Comparison of ENCODE assay signal across 13 cellular contexts in the genomic region with DNA sequence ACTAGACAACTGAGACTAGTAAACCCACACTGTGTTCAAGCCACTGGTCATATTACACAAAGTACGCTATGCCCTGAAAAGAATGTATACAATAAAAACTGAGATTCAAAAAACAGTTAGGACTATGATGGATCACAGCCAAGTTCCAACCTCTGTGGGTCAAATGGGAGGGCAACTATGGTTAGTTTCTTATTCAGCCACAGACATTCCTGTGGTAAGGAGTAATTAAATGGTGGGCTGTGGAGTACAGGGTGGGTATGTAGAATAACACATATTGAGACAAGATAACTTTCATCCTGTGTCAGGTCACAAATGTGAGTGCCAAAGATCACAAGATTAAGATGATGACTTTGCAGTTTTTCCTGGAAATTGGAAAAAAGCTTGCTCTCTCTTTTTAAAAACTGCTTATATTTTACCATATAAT.
A peak's percentile ranks its signal among the peaks of the same experiment; 100 is the strongest.
DNase-seq lines count a peak whose midpoint lies in the region; ATAC-seq and TF ChIP-seq lines count a peak whose summit lies in the region.
"Had no signal": no experiment of that assay in that cellular context is flagged by ENCODE, and none has a peak within 500 bp of the region (broad histone marks: within the 10 kb centered on the region; RNA-seq: fewer than 3 reads in every experiment).

No MANE protein-coding gene starts in this region.

- H3K27ac ChIP-seq in brain microvascular endothelial cell (no peak overlapping the region), left lung (no peak overlapping the region), esophagus muscularis mucosa (replicated peaks in 1 of 4) (peak overlapping the region in 2 of 4 donors; percentile 12 to 27)
- H3K27ac ChIP-seq: VCaP had no signal

- in situ Hi-C loops in KBM-7 (cut with MboI; ENCODE audit: low pct_unique_long_range_greater_than_20kb, low sequenced_read_pairs) (no loop called here), brain microvascular endothelial cell (cut with HindIII; ENCODE audit: low pct_ligation_motif_present, low sequenced_read_pairs) (no loop called here)

- WGBS in esophagus muscularis mucosa: 46% methylated on average over 1 of the region's 1 CpG

- TF ChIP-seq POLR2A in esophagus muscularis mucosa (IDR thresholded peaks at IDR 0.05; ENCODE audit: low read depth): no peak

- intact Hi-C loops in left lung (cut with DNase I): no loop called here
- intact Hi-C loops in esophagus muscularis mucosa (cut with DNase I): loop anchor here (10.0 kb wide), 1 partner anchor 358 kb away; the partner anchor contains the start of genes GSTCD and INTS12

- H3K36me3 ChIP-seq in brain microvascular endothelial cell (replicated peaks) (no peaks in the 10 kb centered on the region), left lung (no peaks in the 10 kb centered on the region), esophagus muscularis mucosa (no peaks in the 10 kb centered on the region)

- H3K27me3 ChIP-seq in brain microvascular endothelial cell (replicated peaks): peaks cover 11% of the 10 kb centered on the region
- no peaks in the 10 kb centered on the region for H3K27me3 ChIP-seq in left lung
- H3K27me3 ChIP-seq in esophagus muscularis mucosa: no peaks in the 10 kb centered on the region

- H3K4me3 ChIP-seq in brain microvascular endothelial cell (ENCODE audit: low read depth, low read length) (no peak overlapping the region), left lung (no peak overlapping the region), esophagus muscularis mucosa (no peak overlapping the region)

- TF ChIP-seq EP300 in esophagus muscularis mucosa (IDR thresholded peaks at IDR 0.05): no peak

- no peak for TF ChIP-seq CTCF in brain microvascular endothelial cell (IDR thresholded peaks at IDR 0.05; ENCODE audit: low read depth, low read length, missing control alignments)
- TF ChIP-seq CTCF in left lung (IDR thresholded peaks at IDR 0.05): no peak
- TF ChIP-seq CTCF in esophagus muscularis mucosa (IDR thresholded peaks at IDR 0.05): no peak

- peak; percentile 66 for DNase-seq in COLO829 (ENCODE audit: low spot score)
- DNase-seq in KBM-7: peak; percentile 49
- peak; percentile 64 for DNase-seq in brain microvascular endothelial cell
- no peak for DNase-seq in left lung
- DNase-seq in middle frontal gyrus (ENCODE audit: extremely low spot score, low spot score): no peak
- DNase-seq in esophagus muscularis mucosa (ENCODE audit: extremely low spot score): no peak
- no peak for DNase-seq in DMS53 (lab: John Stamatoyannopoulos, UW)
- DNase-seq: activated naive CD4-positive, alpha-beta T cell; effector memory CD8-positive, alpha-beta T cell; left cardiac atrium; retina had no signal

- H3K9me3 ChIP-seq in left lung (no peaks in the 10 kb centered on the region), esophagus muscularis mucosa (no peaks in the 10 kb centered on the region)

- ATAC-seq in left lung: peak; percentile 31
- no peak for ATAC-seq in HG03432 (IDR thresholded peaks at IDR 0.05; ENCODE audit: unreplicated experiment)
- ATAC-seq: effector memory CD8-positive, alpha-beta T cell; left cardiac atrium had no signal

- H3K4me1 ChIP-seq in left lung: no peaks in the 10 kb centered on the region
- H3K4me1 ChIP-seq in esophagus muscularis mucosa: peaks cover 0 to 44% (median 32%) of the 10 kb centered on the region in 4 donors

Comparison
In these comparisons a context has a peak if more than half of its experiments do, and no peak if none do; other contexts are left out.
1. DNase-seq: peak in COLO829 (single experiment), KBM-7 (single experiment) and brain microvascular endothelial cell (single experiment); none in left lung (0 of 2), middle frontal gyrus (single experiment), esophagus muscularis mucosa (single experiment) and DMS53 (single experiment).